In the genomic region with DNA sequence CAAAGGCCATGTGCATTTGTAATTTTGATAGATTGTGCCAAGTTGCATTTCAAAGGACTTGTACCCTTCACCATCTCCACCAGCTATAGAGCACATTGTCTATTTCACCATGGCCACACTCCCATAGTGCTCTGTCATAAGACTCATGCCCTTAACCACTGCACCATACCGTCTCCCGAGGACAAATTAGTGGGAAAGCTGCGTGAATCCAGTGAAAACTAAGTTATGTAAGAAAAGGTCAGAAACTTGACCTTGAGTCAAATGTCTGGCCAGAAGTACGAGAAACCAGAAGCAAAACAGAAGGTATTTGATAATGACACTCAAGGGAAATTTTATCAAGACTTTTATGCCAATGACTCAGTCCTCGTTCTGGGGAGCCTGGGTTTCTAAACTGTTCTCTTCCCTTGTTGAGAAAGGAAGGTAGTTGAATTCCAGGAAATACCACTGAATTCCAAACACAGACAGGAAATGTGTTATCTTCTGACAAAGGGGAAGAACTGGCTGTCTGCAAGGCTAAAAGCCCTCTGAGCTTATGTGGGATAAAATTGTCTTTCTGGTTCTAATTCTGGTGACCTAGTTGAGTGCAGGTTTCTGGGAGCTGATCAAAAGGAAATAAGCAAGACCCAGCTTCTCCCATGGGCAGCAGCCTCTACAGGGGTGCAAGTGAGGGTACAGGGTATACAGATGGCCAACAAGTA, we compare ENCODE assay signal across 12 cellular contexts. TPM values are rescaled to one million over a fixed set of nuclear protein-coding genes. Genes with fewer than 3 reads are reported as not detected.
DNase-seq lines count a peak whose midpoint lies in the region; ATAC-seq, FAIRE-seq and TF ChIP-seq lines count a peak whose summit lies in the region.
"Had no signal": no experiment of that assay in that cellular context is flagged by ENCODE, and none has a peak within 500 bp of the region (broad histone marks: within the 10 kb centered on the region; RNA-seq: fewer than 3 reads in every experiment).

No MANE protein-coding gene starts in this region.

- H3F3A ChIP-seq in smooth muscle cell (ENCODE audit: low read depth), result peaks cover 15% of the 10 kb centered on the region

- peak; percentile 87 for TF ChIP-seq EP300 in K562 (IDR thresholded peaks at IDR 0.05; ENCODE audit: low read length)

- peak; percentile 72 for ATAC-seq in K562

- no TSS peak for BruUV-seq in K562 (replicated peaks; lab: Mats Ljungman, UMichigan)

- H2AFZ ChIP-seq in K562 (ENCODE audit: low read depth, low read length), result peak overlapping the region; percentile 80
- H2AFZ ChIP-seq in smooth muscle cell (ENCODE audit: low read depth), result no peak overlapping the region

- H3K4me2 ChIP-seq in K562 (ENCODE audit: insufficient read depth, low read length) (peak overlapping the region; percentile 62), smooth muscle cell (peak overlapping the region; percentile 60)

- in situ Hi-C loops in KBM-7 (cut with MboI; ENCODE audit: low pct_unique_long_range_greater_than_20kb, low sequenced_read_pairs) (no loop called here), K562 (cut with MboI) (no loop called here)

- peak overlapping the region; percentile 74 for H3K27ac ChIP-seq in K562 (ENCODE audit: extremely low read depth, low read depth, low read length)
- peak overlapping the region; percentile 96 for H3K27ac ChIP-seq in smooth muscle cell (ENCODE audit: low read depth)

- H3K4me1 ChIP-seq in K562 (replicated peaks in 1 of 2; ENCODE audit: control insufficient read depth in 2 of 2, insufficient read depth in 2 of 2, low read length in 2 of 2) (peaks cover 0 to 19% of the 10 kb centered on the region in 2 experiments; a peak in 4 of 5 replicates), smooth muscle cell (ENCODE audit: low read depth) (peaks cover 6% of the 10 kb centered on the region)

- CTCF ChIA-PET in K562 (lab: Yijun Ruan, JAX; ENCODE audit: low intra/inter-chr PET ratio), result interaction anchor here (0.6 kb wide), 1 partner anchor 383 kb away, joined by 3 read pairs; no protein-coding TSS in a partner anchor

- no peak overlapping the region for H3K4me3 ChIP-seq in K562
- H3K4me3 ChIP-seq in smooth muscle cell, result no peak overlapping the region

- TF ChIP-seq CTCF in K562 (IDR thresholded peaks at IDR 0.05 in 2 of 3, conservative IDR thresholded peaks at IDR 0.05 in 1 of 3; ENCODE audit: insufficient read depth in 2 of 3, low read depth in 1 of 3, low read length in 3 of 3) (no peak), smooth muscle cell (IDR thresholded peaks at IDR 0.05; ENCODE audit: borderline replicate concordance, insufficient read depth, poor library complexity, severe bottlenecking) (no peak)

- DNase-seq in KBM-7, result peak; percentile 72
- DNase-seq in K562 (ENCODE audit: extremely low read depth in 1 of 4, low spot score in 3 of 4), result peak in 2 of 4 experiments; percentile 75 to 89
- DNase-seq in iPS-NIHi7 (ENCODE audit: extremely low spot score), result peak; percentile 32
- no peak for DNase-seq in smooth muscle cell (lab: John Stamatoyannopoulos, UW; ENCODE audit: unreplicated experiment)
- no peak for DNase-seq in posterior vena cava (ENCODE audit: low spot score)
- no peak for DNase-seq in inferior parietal cortex (ENCODE audit: extremely low spot score)
- no peak for DNase-seq in medulla oblongata (ENCODE audit: extremely low spot score)
- DNase-seq in activated CD4-positive, alpha-beta T cell treated with anti-CD3 and anti-CD28 coated beads, Interleukin-2, amount 50 U/mL, for 4 hours, result no peak
- DNase-seq: activated naive CD4-positive, alpha-beta T cell treated with Interleukin-2 at 50 U/mL for 16 hours; glutamatergic neuron; posterior cingulate gyrus; stimulated activated naive CD4-positive, alpha-beta T cell treated with Interleukin-2 at 50 U/mL for 16 hours had no signal

- intact Hi-C loops in K562 (cut with micrococcal nuclease), result loop anchor here (1.0 to 10.0 kb wide), 3 partner anchors 47 to 1007 kb away; a partner anchor contains a TSS
- intact Hi-C loops in posterior vena cava (cut with DNase I), result no loop called here

- H4K20me1 ChIP-seq in K562 (replicated peaks; ENCODE audit: control insufficient read depth, insufficient read depth, low read length) (no peaks in the 10 kb centered on the region), smooth muscle cell (ENCODE audit: low read depth) (no peaks in the 10 kb centered on the region)

- TF ChIP-seq RAD21 in K562 (CRISPR knock-in tag; conservative IDR thresholded peaks at IDR 0.05 in 1 of 2, IDR thresholded peaks at IDR 0.05 in 1 of 2), result peak in 1 of 2 experiments; percentile 25; a peak in 2 of 4 replicates

- H3K9me3 ChIP-seq in K562 (replicated peaks; ENCODE audit: control insufficient read depth, insufficient read depth, low read depth, low read length) (no peaks in the 10 kb centered on the region), smooth muscle cell (replicated peaks; ENCODE audit: low read depth) (no peaks in the 10 kb centered on the region)

- POLR2A ChIA-PET in K562 (lab: Yijun Ruan, JAX), result interaction anchor here (0.8 to 3.7 kb wide), 3 partner anchors 10 to 391 kb away, joined by 3 to 12 read pairs (median 4); no protein-coding TSS in a partner anchor

- H3K79me2 ChIP-seq in K562 (ENCODE audit: control insufficient read depth, insufficient read depth, low read length) (no peaks in the 10 kb centered on the region), smooth muscle cell (ENCODE audit: low read depth) (no peaks in the 10 kb centered on the region)

- no peaks in the 10 kb centered on the region for H3K9me1 ChIP-seq in K562 (ENCODE audit: control insufficient read depth, insufficient read depth, low read length)

- TF ChIP-seq POLR2A in K562 (conservative IDR thresholded peaks at IDR 0.05), result no peak

- under 1% methylated on average over 5 of the region's 5 CpGs for WGBS in K562 (ENCODE audit: insufficient coverage, low coverage, missing lambda C conversion rate)
- 4% methylated on average over 5 of the region's 5 CpGs for WGBS in smooth muscle cell (ENCODE audit: low lambda C conversion rate)

- H3K36me3 ChIP-seq in K562 (ENCODE audit: control insufficient read depth, insufficient read depth, low read length) (no peaks in the 10 kb centered on the region), smooth muscle cell (ENCODE audit: low read depth) (no peaks in the 10 kb centered on the region)

- H3K9ac ChIP-seq in K562 (ENCODE audit: insufficient read depth in 1 of 2, low read depth in 2 of 2, low read length in 2 of 2), result peak overlapping the region; percentile 31 to 34; a peak in 2 of 4 replicates
- H3K9ac ChIP-seq in smooth muscle cell (ENCODE audit: low read depth), result peak overlapping the region; percentile 7

- H3K27me3 ChIP-seq in K562 (ENCODE audit: control insufficient read depth in 2 of 2, insufficient read depth in 2 of 2, low read length in 2 of 2), result no peaks in the 10 kb centered on the region
- H3K27me3 ChIP-seq in smooth muscle cell (ENCODE audit: low read depth), result no peaks in the 10 kb centered on the region

- FAIRE-seq in K562 (lab: Jason Lieb, UNC), result peak; percentile 98

TF ChIP-seq in K562, 482 proteins besides CTCF, POLR2A, EP300 and RAD21 (continues in another document):
- TF ChIP-seq ZBTB17 (CRISPR knock-in tag; IDR thresholded peaks at IDR 0.05) (peak; percentile 50; the same call in 1 of the 2 replicates), RBM25 (IDR thresholded peaks at IDR 0.05; ENCODE audit: low read depth, low read length, severe bottlenecking) (no peak), CHCHD3 (CRISPR knock-in tag; IDR thresholded peaks at IDR 0.05) (no peak), TAF7 (tag; IDR thresholded peaks at IDR 0.05) (no peak), MEF2D (tag; conservative IDR thresholded peaks at IDR 0.05; ENCODE audit: low read depth) (no peak; the same call in 1 of the 2 replicates), CBFA2T3 (IDR thresholded peaks at IDR 0.05) (peak; percentile 85)

RNA-seq across cellular contexts. Expression of a gene that starts 49.7 kb away (rescaled TPM):
- 71.4 and 283 TPM in 2 replicates for total RNA-seq in K562 (2011; cell fraction: chromatin; rRNA removed; ENCODE audit: low replicate concordance)
- 32.2 and 40.9 TPM in 2 replicates for total RNA-seq in K562 (2011; cell fraction: nucleolus; rRNA removed)
- 114 and 180 TPM in 2 replicates for total RNA-seq in K562 (2011; cell fraction: nucleoplasm; rRNA removed)
- total RNA-seq in K562 (2014; rRNA removed) (122 and 156 TPM in 2 replicates), K562 (2014; rRNA removed; fragmentation: Illumina TruSeq; extraction: Trizol) (306 and 331 TPM in 2 replicates), K562 (2015; rRNA removed; fragmentation: Illumina TruSeq; extraction: Trizol) (213 and 236 TPM in 2 replicates), K562 (2021) (159 and 174 TPM in 2 replicates), smooth muscle cell (55.3 and 56.5 TPM in 2 replicates), posterior vena cava (1 to 10 TPM; 1.1 to 1.3 TPM)
- polyA plus RNA-seq in K562 (2011; rRNA removed) (259 and 366 TPM in 2 replicates), K562 (2014; fragmentation: Illumina TruSeq; extraction: Trizol) (206 and 228 TPM in 2 replicates), K562 (2014; fragmentation: Nextera tagmentation; extraction: Ambion mirVana) (100 to 1,000 TPM; 568 to 685 TPM), K562 (2014; rRNA removed) (204 and 210 TPM in 2 replicates), smooth muscle cell (44.0 and 46.6 TPM in 2 replicates)
- 38.7 and 88.0 TPM in 2 replicates for polyA plus RNA-seq in K562 (2011; cell fraction: cytosol; rRNA removed)
- 109 and 195 TPM in 2 replicates for polyA plus RNA-seq in K562 (2011; cell fraction: nucleus; rRNA removed)
- polyA plus RNA-seq in K562 (2012), result 130 and 154 TPM in 2 replicates
- polyA minus RNA-seq in K562 (2011; rRNA and poly(A)+ RNA removed), result 110 and 131 TPM in 2 replicates
- 37.6 and 52.2 TPM in 2 replicates for polyA minus RNA-seq in K562 (2011; cell fraction: cytosol; rRNA and poly(A)+ RNA removed)
- 102 and 159 TPM in 2 replicates for polyA minus RNA-seq in K562 (2011; cell fraction: nucleus; rRNA and poly(A)+ RNA removed)

Comparison
In these comparisons a context has a peak if more than half of its experiments do, and no peak if none do; other contexts are left out.
1. DNase-seq: peak in KBM-7 (single experiment) and iPS-NIHi7 (single experiment); none in smooth muscle cell (single experiment), posterior vena cava (single experiment), inferior parietal cortex (single experiment), medulla oblongata (single experiment) and activated CD4-positive, alpha-beta T cell treated with anti-CD3 and anti-CD28 coated beads, Interleukin-2, amount 50 U/mL, for 4 hours (0 of 2).
2. RNA of a gene that starts 49.7 kb away (total RNA-seq): 32.2 to 331 TPM in K562 and 55.3 to 56.5 TPM in smooth muscle cell; 1.1 to 1.3 TPM in posterior vena cava; every median in the first group is over 10 times any median in the second.